8 cellular contexts compared by ENCODE assay signal in the genomic region with DNA sequence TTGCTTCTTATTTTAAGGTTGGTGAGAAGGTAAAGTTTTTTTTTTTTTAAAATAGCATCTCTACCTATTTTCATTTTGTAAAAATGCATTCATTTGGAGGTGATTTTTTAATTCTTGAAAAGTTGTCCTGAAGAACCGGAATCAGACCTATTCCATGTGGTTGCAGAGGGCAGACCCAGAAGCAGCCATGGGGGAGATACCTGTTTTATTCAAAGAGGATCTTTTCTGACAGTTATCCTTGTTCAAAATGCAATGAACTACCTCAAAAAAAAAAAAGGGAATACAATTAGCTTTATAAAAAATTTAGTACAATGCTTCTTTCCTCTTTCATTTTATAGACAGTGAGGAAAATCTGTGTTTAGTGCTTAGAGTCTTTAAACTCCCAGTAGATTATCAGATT. TPM values are rescaled to one million over a fixed set of nuclear protein-coding genes. Genes with fewer than 3 reads are reported as not detected.
A peak's percentile ranks its signal among the peaks of the same experiment; 100 is the strongest.
DNase-seq lines count a peak whose midpoint lies in the region; ATAC-seq and TF ChIP-seq lines count a peak whose summit lies in the region.

No MANE protein-coding gene starts in this region.

- intact Hi-C loops in heart left ventricle (cut with DNase I), result loop anchor here in 3 of 10 donors (5.0 to 10.0 kb wide), 4 partner anchors 144 to 371 kb away; a partner anchor contains a TSS
- intact Hi-C loops in Right ventricle myocardium inferior (cut with DNase I), result loop anchor here (5.0 to 10.0 kb wide), 3 partner anchors 226 to 454 kb away; a partner anchor contains a TSS
- intact Hi-C loops in aorta (cut with DNase I), result loop anchor here in 1 of 2 donors (5.0 to 10.0 kb wide), 2 partner anchors 246 to 674 kb away; a partner anchor contains a TSS

- TF ChIP-seq CTCF in heart left ventricle (IDR thresholded peaks at IDR 0.05), result no peak

- 84 to 96% (median 95%) methylated on average over 1 of the region's 1 CpG for WGBS in heart left ventricle, 4 donors
- 62 to 64% methylated on average over 1 of the region's 1 CpG for WGBS in aorta, 2 donors

- DNase-seq in heart left ventricle, result no peak
- DNase-seq in Right ventricle myocardium inferior (ENCODE audit: missing footprints), result no peak
- no peak for DNase-seq in aorta
- no peak for DNase-seq in activated CD4-positive, alpha-beta T cell treated with anti-CD3 and anti-CD28 coated beads for 48 hours

- no peaks in the 10 kb centered on the region for H3K9me3 ChIP-seq in heart left ventricle
- no peaks in the 10 kb centered on the region for H3K9me3 ChIP-seq in muscle layer of colon (ENCODE audit: low read length)
- no peaks in the 10 kb centered on the region for H3K9me3 ChIP-seq in aorta (ENCODE audit: control insufficient read depth, low read length)

- peak overlapping the region in 11 of 12 donors; percentile 26 to 91 (median 71) for H3K4me3 ChIP-seq in heart left ventricle
- peak overlapping the region; percentile 41 to 87 for H3K4me3 ChIP-seq in muscle layer of colon (ENCODE audit: low read depth in 1 of 2, low read length in 2 of 2)
- no peak overlapping the region for H3K4me3 ChIP-seq in aorta (ENCODE audit: low read length in 2 of 2)

- H3K27me3 ChIP-seq in heart left ventricle (no peaks in the 10 kb centered on the region), muscle layer of colon (ENCODE audit: control insufficient read depth in 1 of 2, insufficient read depth in 2 of 2, low read length in 2 of 2) (no peaks in the 10 kb centered on the region), aorta (ENCODE audit: control insufficient read depth in 1 of 2, insufficient read depth in 2 of 2, low read length in 1 of 2) (no peaks in the 10 kb centered on the region)

- no peak for ATAC-seq in heart left ventricle
- ATAC-seq in Right ventricle myocardium inferior, result no peak
- ATAC-seq in aorta (ENCODE audit: low FRiP score), result no peak
- no peak for ATAC-seq in GM19351 (IDR thresholded peaks at IDR 0.05; ENCODE audit: unreplicated experiment)
- ATAC-seq in HG02852 (IDR thresholded peaks at IDR 0.05; ENCODE audit: unreplicated experiment), result no peak

- H3K9ac ChIP-seq in muscle layer of colon (ENCODE audit: low read length), result peak overlapping the region; percentile 91

- H3K4me1 ChIP-seq in heart left ventricle (peaks cover 0 to 48% (median 12%) of the 10 kb centered on the region in 12 donors), muscle layer of colon (ENCODE audit: insufficient read depth, low read length) (peaks cover 15% of the 10 kb centered on the region), aorta (ENCODE audit: control insufficient read depth in 1 of 2, insufficient read depth in 2 of 2, low read length in 2 of 2) (no peaks in the 10 kb centered on the region)

- H3K27ac ChIP-seq in heart left ventricle (peak overlapping the region; percentile 97 to 99 (median 98)), cingulate gyrus (ENCODE audit: low read depth, low read length) (peak overlapping the region; percentile 98), muscle layer of colon (ENCODE audit: low read depth, low read length) (peak overlapping the region; percentile 97), aorta (ENCODE audit: low read depth in 1 of 2, low read length in 2 of 2) (peak overlapping the region; percentile 66 to 99)

- H3K36me3 ChIP-seq in heart left ventricle, result no peaks in the 10 kb centered on the region
- no peaks in the 10 kb centered on the region for H3K36me3 ChIP-seq in muscle layer of colon (ENCODE audit: insufficient read depth, low read length)
- H3K36me3 ChIP-seq in aorta (ENCODE audit: control insufficient read depth in 1 of 2, insufficient read depth in 2 of 2, low read length in 1 of 2), result no peaks in the 10 kb centered on the region

- TF ChIP-seq POLR2A in heart left ventricle (IDR thresholded peaks at IDR 0.05), result no peak

RNA-seq across cellular contexts. Expression of a gene that starts 8.4 kb away (rescaled TPM):
- total RNA-seq in heart left ventricle (10 to 100 TPM; 26.7 to 69.7 (median 52.8) TPM), Right ventricle myocardium inferior (60.5 TPM), aorta (10 to 100 TPM; 70.7 to 75.8 TPM)
- polyA plus RNA-seq in heart left ventricle (10 to 100 TPM; 30.5 to 33.3 TPM), aorta (10 to 100 TPM; 27.2 to 34.6 TPM)

RNA-seq across cellular contexts. Expression of a gene that starts 31.9 kb away (rescaled TPM):
- total RNA-seq in heart left ventricle (10 to 100 TPM; 20.8 to 49.3 (median 27.4) TPM), Right ventricle myocardium inferior (25.1 TPM), aorta (10 to 100 TPM; 56.3 to 64.0 TPM)
- polyA plus RNA-seq in heart left ventricle (10 to 100 TPM; 12.0 to 29.2 TPM), aorta (10 to 100 TPM; 26.8 to 45.5 TPM)

Comparison
In these comparisons a context has a peak if more than half of its experiments do, and no peak if none do; other contexts are left out.
1. H3K4me3 ChIP-seq: peak in heart left ventricle (11 of 12) and muscle layer of colon (2 of 2); none in aorta (0 of 2).
2. Peak in every context shown above with its lines, with median percentiles within 50 percentile points of each other: H3K27ac ChIP-seq.